ENCODE assay signal across 8 cellular contexts in the genomic region with DNA sequence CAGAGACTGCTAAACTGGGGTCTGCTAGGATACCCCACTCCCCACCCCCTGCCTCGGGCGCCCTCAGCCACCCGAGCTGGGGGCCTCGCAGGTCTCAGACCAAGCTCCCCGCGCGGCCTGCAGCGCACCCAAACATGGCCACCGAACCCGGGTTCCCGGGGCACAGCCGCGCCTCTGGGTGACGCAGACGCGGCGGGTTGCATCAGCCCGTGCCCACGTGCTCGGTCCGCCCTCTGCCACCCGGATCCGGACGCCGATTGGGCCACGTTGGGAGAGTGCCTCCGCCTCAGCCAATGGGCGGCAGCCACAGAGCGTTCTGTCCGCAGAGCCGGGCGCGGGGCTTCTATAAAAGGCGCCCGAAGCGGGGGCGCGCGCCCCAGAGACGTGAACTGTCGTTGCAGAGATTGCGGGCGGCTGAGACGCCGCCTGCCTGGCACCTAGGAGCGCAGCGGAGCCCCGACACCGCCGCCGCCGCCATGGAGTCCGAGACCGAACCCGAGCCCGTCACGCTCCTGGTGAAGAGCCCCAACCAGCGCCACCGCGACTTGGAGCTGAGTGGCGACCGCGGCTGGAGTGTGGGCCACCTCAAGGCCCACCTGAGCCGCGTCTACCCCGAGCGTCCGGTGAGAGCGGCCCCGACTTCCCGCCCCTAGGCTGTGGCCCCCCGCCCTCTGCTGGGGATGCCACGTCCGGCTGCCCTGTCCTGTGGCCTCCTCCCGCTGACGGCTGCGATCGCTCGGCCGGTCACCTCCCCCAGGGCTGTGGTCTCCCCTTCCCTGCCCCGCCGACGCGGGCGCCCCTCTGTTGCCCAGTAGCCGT. TPM values are rescaled to one million over a fixed set of nuclear protein-coding genes. Genes with fewer than 3 reads are reported as not detected.
DNase-seq lines count a peak whose midpoint lies in the region; ATAC-seq, FAIRE-seq and TF ChIP-seq lines count a peak whose summit lies in the region.

A gene with protein sequence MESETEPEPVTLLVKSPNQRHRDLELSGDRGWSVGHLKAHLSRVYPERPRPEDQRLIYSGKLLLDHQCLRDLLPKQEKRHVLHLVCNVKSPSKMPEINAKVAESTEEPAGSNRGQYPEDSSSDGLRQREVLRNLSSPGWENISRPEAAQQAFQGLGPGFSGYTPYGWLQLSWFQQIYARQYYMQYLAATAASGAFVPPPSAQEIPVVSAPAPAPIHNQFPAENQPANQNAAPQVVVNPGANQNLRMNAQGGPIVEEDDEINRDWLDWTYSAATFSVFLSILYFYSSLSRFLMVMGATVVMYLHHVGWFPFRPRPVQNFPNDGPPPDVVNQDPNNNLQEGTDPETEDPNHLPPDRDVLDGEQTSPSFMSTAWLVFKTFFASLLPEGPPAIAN (plus strand): TSS at position 374 of the 819 bp plus-strand sequence. CDS start 103 bp downstream, at position 477.

- H3K18ac ChIP-seq in H1 (ENCODE audit: extremely low read depth, low read length) (peak within 1 kb of the TSS; percentile 94), mesendoderm (ENCODE audit: low read length) (peak within 1 kb of the TSS; percentile 41)

- peak in 1 of 3 experiments; percentile 0; a peak in 1 of 4 replicates for TF ChIP-seq CTCF in H1 (IDR thresholded peaks at IDR 0.05; ENCODE audit: control extremely low read depth in 1 of 3, insufficient read depth in 1 of 3, low read depth in 1 of 3, low read length in 3 of 3)

- no peaks in the 10 kb centered on the region for H3K79me1 ChIP-seq in H1 (ENCODE audit: low read depth, low read length)
- peaks cover 13% of the 10 kb centered on the region for H3K79me1 ChIP-seq in mesendoderm (ENCODE audit: low read length)

- H3K9ac ChIP-seq in H1 (replicated peaks in 1 of 4; ENCODE audit: extremely low read depth in 1 of 4, low read depth in 3 of 4, low read length in 3 of 4) (peak within 1 kb of the TSS; percentile 78 to 94 (median 88)), mesendoderm (ENCODE audit: low read length) (peak within 1 kb of the TSS; percentile 98)

- H3K36me3 ChIP-seq in H1 (ENCODE audit: control insufficient read depth in 2 of 4, insufficient read depth in 4 of 4, low read length in 3 of 4) (peaks cover 5 to 21% (median 12%) of the 10 kb centered on the region in 4 experiments; a peak in 7 of 8 replicates), mesendoderm (ENCODE audit: control insufficient read depth, insufficient read depth, low read length) (peaks cover 4% of the 10 kb centered on the region)

- TF ChIP-seq RAD21 in H1 (IDR thresholded peaks at IDR 0.05 in 1 of 2, conservative IDR thresholded peaks at IDR 0.05 in 1 of 2; ENCODE audit: low read depth in 2 of 2, low read length in 2 of 2), result no peak; a peak in 1 of 4 replicates

- peak within 1 kb of the TSS; percentile 69 for H2BK5ac ChIP-seq in H1 (ENCODE audit: low read depth, low read length)
- peak within 1 kb of the TSS; percentile 80 for H2BK5ac ChIP-seq in mesendoderm (ENCODE audit: low read length)

- H2BK15ac ChIP-seq in H1 (ENCODE audit: low read length) (peak within 1 kb of the TSS; percentile 48; the same call in 1 of the 2 replicates), mesendoderm (replicated peaks; ENCODE audit: low read depth) (no peak within 1 kb of the TSS)

- H3K4me1 ChIP-seq in H1 (replicated peaks in 1 of 4; ENCODE audit: control insufficient read depth in 3 of 4, insufficient read depth in 4 of 4, low read length in 3 of 4) (peaks cover 5 to 17% (median 11%) of the 10 kb centered on the region in 4 experiments), mesendoderm (ENCODE audit: control insufficient read depth, low read depth, low read length) (peaks cover 4% of the 10 kb centered on the region)

- POLR2A ChIA-PET in H1 (lab: Charles Lee; ENCODE audit: partially characterized antibody), result interaction anchor here (0.7 to 11.4 kb wide), 35 partner anchors 8 to 385 kb away, joined by 3 to 125 read pairs (median 5); a partner anchor contains a TSS

- H2BK20ac ChIP-seq in H1 (ENCODE audit: low read length), result peak within 1 kb of the TSS; percentile 87

- H2AK5ac ChIP-seq in H1 (ENCODE audit: low read depth, low read length) (peak within 1 kb of the TSS; percentile 97; the same call in 1 of the 2 replicates), mesendoderm (ENCODE audit: low read length) (peak within 1 kb of the TSS; percentile 87)

- H4K5ac ChIP-seq in H1 (ENCODE audit: insufficient read length, low read depth, low read length), result peak within 1 kb of the TSS; percentile 75
- H4K5ac ChIP-seq in mesendoderm (ENCODE audit: low read length), result no peak within 1 kb of the TSS

- H3K27ac ChIP-seq in H1 (ENCODE audit: low read depth, low read length) (peak within 1 kb of the TSS; percentile 81), mesendoderm (ENCODE audit: low read depth, low read length) (no peak within 1 kb of the TSS)

- H3K23ac ChIP-seq in H1 (ENCODE audit: insufficient read length), result no peak within 1 kb of the TSS
- peak within 1 kb of the TSS; percentile 89 for H3K23ac ChIP-seq in mesendoderm (ENCODE audit: low read length)

- H3K56ac ChIP-seq in H1 (replicated peaks; ENCODE audit: insufficient read length, low read depth, low read length) (peak within 1 kb of the TSS; percentile 42), mesendoderm (ENCODE audit: low read length) (peak within 1 kb of the TSS; percentile 97)

- H3K4me3 ChIP-seq in H1 (ENCODE audit: extremely low read depth in 1 of 4, insufficient read depth in 2 of 4, low read depth in 3 of 4, low read length in 4 of 4) (peak within 1 kb of the TSS; percentile 69 to 95 (median 84)), mesendoderm (ENCODE audit: low read length) (peak within 1 kb of the TSS; percentile 88)

- no peak within 1 kb of the TSS for H2AFZ ChIP-seq in H1 (ENCODE audit: low read length)

- TF ChIP-seq EP300 in H1 (IDR thresholded peaks at IDR 0.05; ENCODE audit: borderline replicate concordance in 1 of 2, low read depth in 2 of 2, low read length in 2 of 2), result peak in 1 of 2 experiments; percentile 45; a peak in 1 of 3 replicates

- H3K79me2 ChIP-seq in H1 (ENCODE audit: control insufficient read depth in 1 of 2, insufficient read depth in 2 of 2, low read length in 2 of 2), result peaks cover 0 to 32% of the 10 kb centered on the region in 2 experiments; a peak in 2 of 4 replicates
- H3K79me2 ChIP-seq in mesendoderm (ENCODE audit: control insufficient read depth, insufficient read depth, low read length), result peaks cover 30% of the 10 kb centered on the region

- H4K20me1 ChIP-seq in H1 (replicated peaks in 1 of 2; ENCODE audit: control insufficient read depth in 1 of 2, insufficient read depth in 2 of 2, low read length in 2 of 2), result peaks cover 4 to 7% of the 10 kb centered on the region in 2 experiments

- ATAC-seq in GM21367 (IDR thresholded peaks at IDR 0.05; ENCODE audit: unreplicated experiment), result peak; percentile 79

- peak within 1 kb of the TSS; percentile 99; the same call in 1 of the 2 replicates for H4K8ac ChIP-seq in H1 (ENCODE audit: extremely low read depth, insufficient read depth, low read length)
- no peak within 1 kb of the TSS for H4K8ac ChIP-seq in mesendoderm (ENCODE audit: low read depth, low read length)

- H2BK120ac ChIP-seq in H1 (replicated peaks; ENCODE audit: low read depth, low read length) (no peak within 1 kb of the TSS), mesendoderm (ENCODE audit: low read depth, low read length) (no peak within 1 kb of the TSS)

- peak within 1 kb of the TSS; percentile 95 for H2BK12ac ChIP-seq in H1 (ENCODE audit: low read depth, low read length)

- H3K4ac ChIP-seq in H1 (replicated peaks; ENCODE audit: insufficient read length, low read depth, low read length) (peak within 1 kb of the TSS; percentile 36), mesendoderm (ENCODE audit: low read depth, low read length) (peak within 1 kb of the TSS; percentile 94)

- peaks cover 5% of the 10 kb centered on the region; the same call in 1 of the 2 replicates for H3K23me2 ChIP-seq in H1 (ENCODE audit: low read depth, low read length)

- H3K4me2 ChIP-seq in H1 (ENCODE audit: insufficient read depth in 1 of 2, low read depth in 2 of 2, low read length in 2 of 2) (peak within 1 kb of the TSS; percentile 84 to 90), mesendoderm (ENCODE audit: low read length) (peak within 1 kb of the TSS; percentile 88)

- DNase-seq in COR-L47 (lab: John Stamatoyannopoulos, UW) (peak; percentile 97), HTR-8/SVneo (ENCODE audit: insufficient read length, low spot score) (peak; percentile 99), NOMO-1 treated with dmso at 0.1 percent for 144 hours (lab: John Stamatoyannopoulos, UW; ENCODE audit: unreplicated experiment) (peak; percentile 98), H1 (ENCODE audit: low read depth in 1 of 2, low spot score in 2 of 2) (peak; percentile 91 to 97), mesendoderm (peak; percentile 98)
- peak; percentile 94 to 99 (median 98) for DNase-seq in activated CD8-positive, alpha-beta memory T cell treated with anti-CD3 and anti-CD28 coated beads for 48 hours (ENCODE audit: low read depth in 2 of 3, low spot score in 2 of 3)
- DNase-seq in stimulated activated CD8-positive, alpha-beta memory T cell treated with anti-CD3 and anti-CD28 coated beads, Interleukin-15, amount 100 ng/mL, for 1 hour (ENCODE audit: low read depth), result peak; percentile 95

- WGBS in H1 (ENCODE audit: extremely low coverage in 1 of 2, insufficient coverage in 1 of 2, insufficient read length in 1 of 2, insufficient replicate concordance in 2 of 2, low coverage in 1 of 2, low lambda C conversion rate in 2 of 2, missing lambda C conversion rate in 1 of 2), 2 experiments, result 1% methylated on average over 52 of the region's 86 CpGs; no CpG with 5 or more reads in 1 of the 2 experiments
- no CpG with 5 or more reads among the region's 86 CpGs for WGBS in mesendoderm (ENCODE audit: extremely low coverage, insufficient coverage, low lambda C conversion rate)

- peak; percentile 97 for FAIRE-seq in HTR-8/SVneo (lab: Jason Lieb, UNC)
- FAIRE-seq in H1 (lab: Jason Lieb, UNC), result no peak

- peak within 1 kb of the TSS; percentile 13 for H4K91ac ChIP-seq in H1 (replicated peaks; ENCODE audit: insufficient read length, low read length)

- CTCF ChIA-PET in H1 (lab: Charles Lee; ENCODE audit: partially characterized antibody), result interaction anchor here (1.0 to 6.7 kb wide), 5 partner anchors 14 to 68 kb away, joined by 3 to 32 read pairs (median 3); no protein-coding TSS in a partner anchor

- H3K14ac ChIP-seq in H1 (ENCODE audit: insufficient read length), result no peak within 1 kb of the TSS

- no peaks in the 10 kb centered on the region for H3K9me3 ChIP-seq in H1 (ENCODE audit: insufficient read depth in 2 of 2, low read depth in 1 of 2, low read length in 1 of 2)

- TF ChIP-seq POLR2A in H1 (IDR thresholded peaks at IDR 0.05; ENCODE audit: control extremely low read depth in 1 of 2, low read depth in 2 of 2, low read length in 2 of 2), result peak; percentile 94 to 99

- no peaks in the 10 kb centered on the region for H3K27me3 ChIP-seq in H1 (replicated peaks in 1 of 4; ENCODE audit: control insufficient read depth in 3 of 4, extremely low read depth in 1 of 4, insufficient read depth in 3 of 4, low read length in 3 of 4)
- H3K27me3 ChIP-seq in mesendoderm (ENCODE audit: insufficient read depth, low read length, poor library complexity), result no peaks in the 10 kb centered on the region

RNA-seq across cellular contexts. Expression of the gene that starts here (rescaled TPM):
- 34.7 and 35.6 TPM in 2 replicates for total RNA-seq in H1 (2021; fragmentation: NEBNext Ultra II Directional; extraction: Animal tissue kit (Norgen Biotek cat#: 25700))
- polyA plus RNA-seq in H1 (2011; rRNA removed), result 17.5 and 23.3 TPM in 2 replicates
- polyA plus RNA-seq in H1 (2011; cell fraction: cytosol; rRNA removed), result 19.8 TPM
- 30.6 TPM for polyA plus RNA-seq in H1 (2011; cell fraction: nucleus; rRNA removed)
- 20.0 to 28.0 TPM (median 25.9 TPM) in 4 replicates for polyA plus RNA-seq in H1 (2012, experiment 1 of 2)
- 11.5 TPM for polyA plus RNA-seq in H1 (2012, experiment 2 of 2)
- 17.6 TPM for polyA plus RNA-seq in H1 (2013, experiment 1 of 2)
- 17.8 TPM for polyA plus RNA-seq in H1 (2013, experiment 2 of 2)
- 35.3 and 36.1 TPM in 2 replicates for polyA minus RNA-seq in H1 (2011; rRNA and poly(A)+ RNA removed)
- 47.9 TPM for polyA minus RNA-seq in H1 (2011; cell fraction: cytosol; rRNA and poly(A)+ RNA removed)
- 32.3 TPM for polyA minus RNA-seq in H1 (2011; cell fraction: nucleus; rRNA and poly(A)+ RNA removed)
- polyA plus RNA-seq in mesendoderm (2013, experiment 1 of 2), result 23.1 TPM
- 23.7 TPM for polyA plus RNA-seq in mesendoderm (2013, experiment 2 of 2)
